Comparison of ENCODE assay signal across 8 cellular contexts in the genomic region with DNA sequence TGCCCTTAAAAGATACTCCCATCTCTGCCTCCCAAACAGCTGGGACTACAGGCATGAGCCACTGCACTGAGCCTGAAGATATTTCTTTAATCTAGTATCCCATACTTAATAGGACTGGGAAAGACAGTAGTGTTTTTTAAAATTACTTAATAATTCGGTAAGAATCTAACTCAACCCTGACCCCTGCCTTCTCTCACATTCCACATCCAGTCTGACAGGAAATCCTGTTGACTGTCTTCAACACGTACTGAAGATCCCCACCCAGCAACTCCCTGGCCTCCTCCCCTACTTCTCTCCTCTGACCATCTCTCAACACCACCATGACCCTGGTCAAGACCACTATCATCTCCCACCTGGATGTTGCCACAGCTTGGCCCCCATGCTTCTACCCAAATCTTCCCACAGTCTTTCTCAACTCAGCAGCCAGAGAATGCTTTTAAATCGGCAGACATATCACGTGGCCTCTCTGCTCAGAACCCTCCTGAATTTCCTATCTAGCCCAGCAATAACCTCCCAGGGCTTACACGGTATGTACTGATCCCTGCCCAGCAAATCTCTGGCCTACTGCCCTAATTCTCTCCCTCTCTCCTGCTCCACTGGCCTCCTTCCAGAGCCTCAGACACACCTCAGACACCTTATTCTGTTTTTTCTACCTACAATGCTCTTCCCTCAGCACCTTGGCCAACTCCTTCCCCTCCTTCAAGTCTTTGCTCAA.
DNase-seq lines count a peak whose midpoint lies in the region; ATAC-seq, FAIRE-seq and TF ChIP-seq lines count a peak whose summit lies in the region.
"Not testable (repeated sequence)": the region's sequence is repeated elsewhere in the genome, so short reads cannot be mapped to it uniquely, and the experiment has no call there.

No MANE protein-coding gene starts in this region.

- not testable (repeated sequence) for ATAC-seq in IMR-90 (ENCODE audit: low read depth); activated naive CD8-positive, alpha-beta T cell treated with anti-CD3 and anti-CD28 coated beads, Interleukin-2, amount 10 ng/mL, durations not matched to agents 7 days and 5 days (ENCODE audit: low read depth)
- ATAC-seq in esophagus mucosa, result peak; percentile 71

- intact Hi-C loops in IMR-90 (cut with micrococcal nuclease); thyroid gland (cut with DNase I): not testable (repeated sequence)

- not testable (repeated sequence) for H3K9ac ChIP-seq in IMR-90 (ENCODE audit: low read depth, low read length); H1 (replicated peaks in 1 of 4; ENCODE audit: extremely low read depth in 1 of 4, low read depth in 3 of 4, low read length in 3 of 4); mesenchymal stem cell (ENCODE audit: low read length)

- H3K9me3 ChIP-seq in IMR-90 (ENCODE audit: control insufficient read depth, insufficient read depth, low read length); H1 (ENCODE audit: insufficient read depth in 2 of 2, low read depth in 1 of 2, low read length in 1 of 2); mesenchymal stem cell (ENCODE audit: control insufficient read depth, low read length); thyroid gland: not testable (repeated sequence)

- not testable (repeated sequence) for H3K18ac ChIP-seq in IMR-90 (ENCODE audit: low read depth, low read length); H1 (ENCODE audit: extremely low read depth, low read length)
- H3K18ac ChIP-seq in mesenchymal stem cell (ENCODE audit: low read depth in 1 of 2, low read length in 2 of 2), result peak overlapping the region; percentile 8 to 21

- not testable (repeated sequence) for H3K79me1 ChIP-seq in IMR-90 (ENCODE audit: low read depth in 1 of 2, low read length in 2 of 2); H1 (ENCODE audit: low read depth, low read length); mesenchymal stem cell (replicated peaks; ENCODE audit: low read length, poor library complexity, severe bottlenecking)

- DNase-seq in EL (peak; percentile 43), cardiac fibroblast (ENCODE audit: low read depth in 2 of 2) (peak; percentile 53 to 62), thyroid gland (peak; percentile 46 to 51)
- DNase-seq in IMR-90; activated naive CD8-positive, alpha-beta T cell treated with anti-CD3 and anti-CD28 coated beads, Interleukin-2, amount 10 ng/mL, durations not matched to agents 7 days and 5 days; H1 (ENCODE audit: low read depth in 1 of 2, low spot score in 2 of 2); mesenchymal stem cell: not testable (repeated sequence)

- H3K27me3 ChIP-seq in IMR-90 (ENCODE audit: control insufficient read depth, insufficient read depth, low read length); H1 (replicated peaks in 1 of 4; ENCODE audit: control insufficient read depth in 3 of 4, extremely low read depth in 1 of 4, insufficient read depth in 3 of 4, low read length in 3 of 4); mesenchymal stem cell (ENCODE audit: control insufficient read depth in 1 of 2, insufficient read depth in 1 of 2, low read length in 2 of 2); thyroid gland: not testable (repeated sequence)

- H3K56ac ChIP-seq in IMR-90 (ENCODE audit: extremely low read depth, insufficient read depth, low read length); H1 (replicated peaks; ENCODE audit: insufficient read length, low read depth, low read length): not testable (repeated sequence)

- H3K79me2 ChIP-seq in H1 (ENCODE audit: control insufficient read depth in 1 of 2, insufficient read depth in 2 of 2, low read length in 2 of 2), result not testable (repeated sequence)

- H3K4me3 Mint-ChIP-seq in activated naive CD8-positive, alpha-beta T cell treated with anti-CD3 and anti-CD28 coated beads, Interleukin-2, amount 10 ng/mL, durations not matched to agents 7 days and 5 days, result not testable (repeated sequence)

- H3K4me1 ChIP-seq in IMR-90 (ENCODE audit: control insufficient read depth, insufficient read depth, low read length); H1 (replicated peaks in 1 of 4; ENCODE audit: control insufficient read depth in 3 of 4, insufficient read depth in 4 of 4, low read length in 3 of 4); mesenchymal stem cell (ENCODE audit: control insufficient read depth, insufficient read depth, low read depth, low read length); thyroid gland: not testable (repeated sequence)

- not testable (repeated sequence) for FAIRE-seq in H1 (lab: Jason Lieb, UNC)

- TF ChIP-seq CTCF in IMR-90 (conservative IDR thresholded peaks at IDR 0.05; ENCODE audit: low read depth, low read length); cardiac fibroblast (IDR thresholded peaks at IDR 0.05; ENCODE audit: low read depth, low read length); H1 (IDR thresholded peaks at IDR 0.05; ENCODE audit: control extremely low read depth in 1 of 3, insufficient read depth in 1 of 3, low read depth in 1 of 3, low read length in 3 of 3); thyroid gland (IDR thresholded peaks at IDR 0.05): not testable (repeated sequence)

- H3K27ac ChIP-seq in IMR-90 (ENCODE audit: insufficient read depth, low read length); H1 (ENCODE audit: low read depth, low read length); mesenchymal stem cell (ENCODE audit: low read length, poor library complexity, severe bottlenecking); thyroid gland: not testable (repeated sequence)

- H3K23ac ChIP-seq in IMR-90 (ENCODE audit: low read depth, low read length); H1 (ENCODE audit: insufficient read length): not testable (repeated sequence)
- H3K23ac ChIP-seq in mesenchymal stem cell (ENCODE audit: low read length in 2 of 2), result peak overlapping the region in 1 of 2 experiments; percentile 83

- not testable (repeated sequence) for H3K4ac ChIP-seq in IMR-90 (ENCODE audit: low read depth, low read length); H1 (replicated peaks; ENCODE audit: insufficient read length, low read depth, low read length); mesenchymal stem cell (ENCODE audit: low read depth in 1 of 2, low read length in 2 of 2)

- not testable (repeated sequence) for H2BK5ac ChIP-seq in IMR-90 (ENCODE audit: low read depth, low read length, poor library complexity, severe bottlenecking); H1 (ENCODE audit: low read depth, low read length); mesenchymal stem cell (ENCODE audit: low read depth, low read length, poor library complexity, severe bottlenecking)

- TF ChIP-seq POLR2A in IMR-90 (IDR thresholded peaks at IDR 0.05; ENCODE audit: low read depth, low read length); H1 (IDR thresholded peaks at IDR 0.05; ENCODE audit: control extremely low read depth in 1 of 2, low read depth in 2 of 2, low read length in 2 of 2); thyroid gland (IDR thresholded peaks at IDR 0.05): not testable (repeated sequence)

- not testable (repeated sequence) for H2BK20ac ChIP-seq in IMR-90 (ENCODE audit: low read depth, low read length)
- 0 out of 2 replicates have a peak overlapping the region, but pooled peaks have one; percentile 18 for H2BK20ac ChIP-seq in H1 (ENCODE audit: low read length)

- POLR2A ChIA-PET in IMR-90 (lab: Charles Lee; ENCODE audit: unreplicated experiment); activated naive CD8-positive, alpha-beta T cell treated with anti-CD3 and anti-CD28 coated beads, Interleukin-2, amount 10 ng/mL, durations not matched to agents 7 days and 5 days (lab: Charles Lee): not testable (repeated sequence)
- POLR2A ChIA-PET in H1 (lab: Charles Lee; ENCODE audit: partially characterized antibody), result interaction anchor here (0.6 kb wide), 1 partner anchor 239 kb away, joined by 3 read pairs; no protein-coding TSS in a partner anchor

- H3K4me3 ChIP-seq in IMR-90 (ENCODE audit: insufficient read depth, low read depth, low read length); cardiac fibroblast (replicated peaks in 1 of 2; ENCODE audit: low read depth in 2 of 2, low read length in 2 of 2); H1 (ENCODE audit: extremely low read depth in 1 of 4, insufficient read depth in 2 of 4, low read depth in 3 of 4, low read length in 4 of 4); mesenchymal stem cell (ENCODE audit: insufficient read depth in 1 of 2, low read depth in 1 of 2, low read length in 2 of 2); thyroid gland (replicated peaks in 1 of 3): not testable (repeated sequence)

- H3K27me3 Mint-ChIP-seq in activated naive CD8-positive, alpha-beta T cell treated with anti-CD3 and anti-CD28 coated beads, Interleukin-2, amount 10 ng/mL, durations not matched to agents 7 days and 5 days, result not testable (repeated sequence)

- BruUV-seq in IMR-90 (replicated peaks; lab: Mats Ljungman, UMichigan), result not testable (repeated sequence)

- not testable (repeated sequence) for H3K9me3 Mint-ChIP-seq in activated naive CD8-positive, alpha-beta T cell treated with anti-CD3 and anti-CD28 coated beads, Interleukin-2, amount 10 ng/mL, durations not matched to agents 7 days and 5 days

- H4K20me1 ChIP-seq in IMR-90 (ENCODE audit: insufficient read depth, low read length); H1 (replicated peaks in 1 of 2; ENCODE audit: control insufficient read depth in 1 of 2, insufficient read depth in 2 of 2, low read length in 2 of 2): not testable (repeated sequence)

- H3K14ac ChIP-seq in IMR-90 (replicated peaks; ENCODE audit: low read depth, low read length), result peak overlapping the region; percentile 41
- H3K14ac ChIP-seq in H1 (ENCODE audit: insufficient read length); mesenchymal stem cell (ENCODE audit: low read length in 2 of 2): not testable (repeated sequence)

- not testable (repeated sequence) for H4K91ac ChIP-seq in IMR-90 (ENCODE audit: insufficient read depth, low read depth, low read length); H1 (replicated peaks; ENCODE audit: insufficient read length, low read length); mesenchymal stem cell (ENCODE audit: low read length)

- 78% methylated on average over 4 of the region's 5 CpGs; no CpG with 5 or more reads in 1 of the 2 experiments for WGBS in IMR-90 (ENCODE audit: extremely low coverage in 2 of 2, insufficient read length in 1 of 2), 2 experiments
- WGBS in H1 (ENCODE audit: extremely low coverage in 1 of 2, insufficient coverage in 1 of 2, insufficient read length in 1 of 2, insufficient replicate concordance in 2 of 2, low coverage in 1 of 2, low lambda C conversion rate in 2 of 2, missing lambda C conversion rate in 1 of 2), 2 experiments, result 81% methylated on average over 5 of the region's 5 CpGs; no CpG with 5 or more reads in 1 of the 2 experiments
- 67% methylated on average over 5 of the region's 5 CpGs for WGBS in mesenchymal stem cell
- WGBS in thyroid gland, 2 donors, result 56 to 57% methylated on average over 5 of the region's 5 CpGs

- not testable (repeated sequence) for H4K8ac ChIP-seq in IMR-90 (ENCODE audit: low read depth in 2 of 2, low read length in 2 of 2); H1 (ENCODE audit: extremely low read depth, insufficient read depth, low read length)
- peak overlapping the region; percentile 15 for H4K8ac ChIP-seq in mesenchymal stem cell (ENCODE audit: low read length)

- H3K23me2 ChIP-seq in H1 (ENCODE audit: low read depth, low read length), result not testable (repeated sequence)

- peak overlapping the region; percentile 73; the same call in 1 of the 2 replicates for H2AK5ac ChIP-seq in IMR-90 (ENCODE audit: low read depth, low read length)
- H2AK5ac ChIP-seq in H1 (ENCODE audit: low read depth, low read length); mesenchymal stem cell (ENCODE audit: low read length, severe bottlenecking): not testable (repeated sequence)

- H2BK120ac ChIP-seq in IMR-90 (ENCODE audit: low read depth, low read length) (0 out of 2 replicates have a peak overlapping the region, but pooled peaks have one; percentile 4), mesenchymal stem cell (ENCODE audit: low read depth, low read length) (peak overlapping the region; percentile 19)
- not testable (repeated sequence) for H2BK120ac ChIP-seq in H1 (replicated peaks; ENCODE audit: low read depth, low read length)

- H2AK9ac ChIP-seq in IMR-90 (replicated peaks; ENCODE audit: low read depth, low read length, poor library complexity), result not testable (repeated sequence)

- peak overlapping the region; percentile 4 for H3K27ac Mint-ChIP-seq in activated naive CD8-positive, alpha-beta T cell treated with anti-CD3 and anti-CD28 coated beads, Interleukin-2, amount 10 ng/mL, durations not matched to agents 7 days and 5 days

- not testable (repeated sequence) for H4K5ac ChIP-seq in IMR-90 (ENCODE audit: low read depth, low read length); H1 (ENCODE audit: insufficient read length, low read depth, low read length)

- H2BK15ac ChIP-seq in IMR-90 (ENCODE audit: low read depth, low read length), result peak overlapping the region; percentile 68; the same call in 1 of the 3 replicates
- not testable (repeated sequence) for H2BK15ac ChIP-seq in H1 (ENCODE audit: low read length); mesenchymal stem cell (ENCODE audit: low read depth, poor library complexity, severe bottlenecking)

- CTCF ChIA-PET in IMR-90 (lab: Yijun Ruan, JAX); H1 (lab: Charles Lee; ENCODE audit: partially characterized antibody): not testable (repeated sequence)

- H3K4me2 ChIP-seq in IMR-90 (ENCODE audit: low read depth, low read length); H1 (ENCODE audit: insufficient read depth in 1 of 2, low read depth in 2 of 2, low read length in 2 of 2); mesenchymal stem cell (ENCODE audit: low read length, poor library complexity, severe bottlenecking): not testable (repeated sequence)

- not testable (repeated sequence) for H2AFZ ChIP-seq in IMR-90 (replicated peaks; ENCODE audit: low read length, poor library complexity); H1 (ENCODE audit: low read length); mesenchymal stem cell (ENCODE audit: low read depth, low read length)

- not testable (repeated sequence) for H3K36me3 Mint-ChIP-seq in activated naive CD8-positive, alpha-beta T cell treated with anti-CD3 and anti-CD28 coated beads, Interleukin-2, amount 10 ng/mL, durations not matched to agents 7 days and 5 days

- not testable (repeated sequence) for H2BK12ac ChIP-seq in H1 (ENCODE audit: low read depth, low read length); mesenchymal stem cell (ENCODE audit: low read length in 2 of 2)

- not testable (repeated sequence) for TF ChIP-seq RAD21 in IMR-90 (IDR thresholded peaks at IDR 0.05; ENCODE audit: low read length); H1 (IDR thresholded peaks at IDR 0.05 in 1 of 2, conservative IDR thresholded peaks at IDR 0.05 in 1 of 2; ENCODE audit: low read depth in 2 of 2, low read length in 2 of 2)

- H3K4me1 Mint-ChIP-seq in activated naive CD8-positive, alpha-beta T cell treated with anti-CD3 and anti-CD28 coated beads, Interleukin-2, amount 10 ng/mL, durations not matched to agents 7 days and 5 days, result not testable (repeated sequence)

- dilution Hi-C loops in IMR-90 (cut with HindIII; ENCODE audit: low sequenced_read_pairs, unreplicated experiment), result not testable (repeated sequence)

- not testable (repeated sequence) for TF ChIP-seq EP300 in H1 (IDR thresholded peaks at IDR 0.05; ENCODE audit: borderline replicate concordance in 1 of 2, low read depth in 2 of 2, low read length in 2 of 2)

- not testable (repeated sequence) for H3K36me3 ChIP-seq in IMR-90 (ENCODE audit: control insufficient read depth, insufficient read depth, low read length); H1 (ENCODE audit: control insufficient read depth in 2 of 4, insufficient read depth in 4 of 4, low read length in 3 of 4); mesenchymal stem cell (ENCODE audit: control insufficient read depth in 1 of 2, insufficient read depth in 2 of 2, low read depth in 1 of 2, low read length in 2 of 2); thyroid gland

- in situ Hi-C loops in IMR-90 (cut with MboI; ENCODE audit: low sequenced_read_pairs), result not testable (repeated sequence)

- H3K9me1 ChIP-seq in IMR-90 (ENCODE audit: insufficient read depth, low read length), result not testable (repeated sequence)
